Comparison of ENCODE assay signal across 2 cellular contexts in the genomic region with DNA sequence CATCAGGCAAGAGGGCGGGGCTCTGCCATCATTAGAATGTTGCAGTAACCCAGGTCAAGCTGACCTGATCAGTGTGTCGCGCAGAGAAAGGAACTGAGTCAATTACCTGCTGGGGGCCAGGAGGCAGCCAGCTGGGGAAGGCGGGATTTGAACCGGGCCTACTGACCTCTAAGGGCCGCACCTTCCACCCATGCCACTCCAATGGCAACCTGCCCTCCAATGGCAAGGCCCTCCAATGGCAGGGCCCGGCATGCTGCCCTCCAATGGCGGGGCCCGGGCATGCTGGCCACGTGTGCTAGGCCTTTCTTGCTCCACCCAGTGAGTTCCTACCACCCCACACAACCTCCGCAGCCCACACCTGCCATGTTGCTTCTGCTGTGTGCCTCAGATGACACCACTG.
TF ChIP-seq lines count a peak whose summit lies in the region.

No MANE protein-coding gene starts in this region.

TF ChIP-seq in GM23338, 12 proteins besides CTCF, POLR2A, EP300 and RAD21:
- TF ChIP-seq STAT1 (IDR thresholded peaks at IDR 0.05; ENCODE audit: unreplicated experiment) (no peak), ZNF331 (CRISPR knock-in tag; IDR thresholded peaks at IDR 0.05; ENCODE audit: low read depth) (no peak), CREB1 (CRISPR knock-in tag; IDR thresholded peaks at IDR 0.05; ENCODE audit: low read depth) (no peak), ZNF114 (CRISPR knock-in tag; IDR thresholded peaks at IDR 0.05) (no peak), REST (IDR thresholded peaks at IDR 0.05; ENCODE audit: unreplicated experiment) (no peak), JUNB (IDR thresholded peaks at IDR 0.05; ENCODE audit: unreplicated experiment) (no peak), EZH2 (IDR thresholded peaks at IDR 0.05; ENCODE audit: low read depth, unreplicated experiment) (no peak)

TF ChIP-seq in HCT116, 20 proteins besides CTCF, POLR2A, EP300 and RAD21:
- TF ChIP-seq ZFX (IDR thresholded peaks at IDR 0.05) (no peak), YY1 (IDR thresholded peaks at IDR 0.05; ENCODE audit: extremely low read depth, insufficient replicate concordance, low read depth, low read length) (no peak), POLR2AphosphoS5 (IDR thresholded peaks at IDR 0.05; ENCODE audit: low read depth, low read length) (no peak), EZH2phosphoT487 (IDR thresholded peaks at IDR 0.05; ENCODE audit: borderline replicate concordance) (no peak), TCF7L2 (IDR thresholded peaks at IDR 0.05; ENCODE audit: borderline replicate concordance, extremely low read depth, insufficient read depth, insufficient read length) (no peak), EGR1 (IDR thresholded peaks at IDR 0.05; ENCODE audit: low read depth) (no peak), ZBTB33 (IDR thresholded peaks at IDR 0.05; ENCODE audit: extremely low read depth, insufficient replicate concordance, low read length) (no peak), FOSL1 (IDR thresholded peaks at IDR 0.05; ENCODE audit: low read depth) (no peak), ZNF274 (IDR thresholded peaks at IDR 0.05; ENCODE audit: low read depth, low read length) (no peak), SIN3A (IDR thresholded peaks at IDR 0.05; ENCODE audit: low read depth) (no peak), CBX3 (IDR thresholded peaks at IDR 0.05; ENCODE audit: low read depth) (no peak), SRF (IDR thresholded peaks at IDR 0.05; ENCODE audit: low read depth) (no peak), ELF1 (IDR thresholded peaks at IDR 0.05; ENCODE audit: borderline replicate concordance, low read depth) (no peak)
